In the genomic region with DNA sequence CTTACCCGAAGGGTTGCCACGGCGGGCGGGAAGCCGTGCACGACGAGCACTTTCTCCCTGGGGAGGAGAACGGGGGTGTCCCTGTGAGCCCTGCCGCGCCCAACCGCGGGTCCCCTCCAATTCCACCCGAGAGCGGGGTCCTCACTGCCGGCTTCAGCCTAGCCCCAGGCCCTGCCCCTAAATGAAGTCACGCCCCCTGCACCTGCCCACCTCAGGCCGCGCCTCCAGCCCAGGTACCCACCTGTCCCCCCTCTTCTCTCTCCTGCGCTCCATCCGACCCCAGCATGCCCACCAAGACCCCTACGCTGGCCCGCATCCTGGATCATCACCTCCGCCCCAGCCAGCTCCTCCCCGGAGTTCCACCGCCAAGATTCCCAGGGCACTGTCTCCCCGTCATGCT, we compare ENCODE assay signal across 6 cellular contexts. TPM values are rescaled to one million over a fixed set of nuclear protein-coding genes. Genes with fewer than 3 reads are reported as not detected.
"Had no signal": no experiment of that assay in that cellular context is flagged by ENCODE, and none has a peak within 500 bp of the region (broad histone marks: within the 10 kb centered on the region; RNA-seq: fewer than 3 reads in every experiment).

No MANE protein-coding gene starts in this region.

RNA-seq across cellular contexts. Expression of gene SULT1A2, which starts 17.1 kb away (rescaled TPM):
- total RNA-seq: HT1080, IMR-90, M059J, PC-3, SK-MEL-5 had no signal

RNA-seq across cellular contexts. Expression of gene NPIPB8, which starts 24.0 kb away (rescaled TPM):
- total RNA-seq: HT1080, IMR-90, M059J, SK-MEL-5 had no signal
- polyA plus RNA-seq: IMR-90, SK-N-SH had no signal
